10 cellular contexts compared by ENCODE assay signal in genomic region chr21:29233611-29234540, GRCh38.
DNase-seq lines count a peak whose midpoint lies in the region; ATAC-seq and TF ChIP-seq lines count a peak whose summit lies in the region.
"Had no signal": no experiment of that assay in that cellular context is flagged by ENCODE, and none has a peak within 500 bp of the region (broad histone marks: within the 10 kb centered on the region; RNA-seq: fewer than 3 reads in every experiment).

No MANE protein-coding gene starts in this region.

- ATAC-seq in HG02973 (IDR thresholded peaks at IDR 0.05; ENCODE audit: unreplicated experiment): peak; percentile 68
- peak; percentile 84 for ATAC-seq in stimulated activated naive CD8-positive, alpha-beta T cell treated with anti-CD3 and anti-CD28 coated beads, Interleukin-15, amount 100 ng/mL, for 72 hours
- no peak for ATAC-seq in gastrocnemius medialis

- TF ChIP-seq POLR2A in breast epithelium (IDR thresholded peaks at IDR 0.05) (no peak), gastrocnemius medialis (IDR thresholded peaks at IDR 0.05) (no peak)

- CTCF ChIA-PET in MCF 10A (lab: Yijun Ruan, JAX): interaction anchor here (0.6 to 2.0 kb wide), 10 partner anchors 8 to 247 kb away, joined by 3 to 7 read pairs (median 4); no protein-coding TSS in a partner anchor

- H3K27ac ChIP-seq in breast epithelium (no peak overlapping the region), gastrocnemius medialis (no peak overlapping the region)

- in situ Hi-C loops in gastrocnemius medialis (cut with MboI; ENCODE audit: low sequenced_read_pairs in 4 of 4): no loop called here

- no peak overlapping the region for H3K4me3 Mint-ChIP-seq in MCF 10A (ENCODE audit: unreplicated experiment)
- H3K4me3 Mint-ChIP-seq in T-helper 2 cell treated with Interferon-gamma antibody and Interleukin-4, amounts not matched to agents 5 μg/mL and 100 μg/mL, for 36 hours: no peak overlapping the region
- H3K4me3 Mint-ChIP-seq in stimulated activated naive CD8-positive, alpha-beta T cell treated with anti-CD3 and anti-CD28 coated beads, Interleukin-15, amount 100 ng/mL, for 72 hours: peak overlapping the region; percentile 62

- no peaks in the 10 kb centered on the region for H3K9me3 ChIP-seq in breast epithelium
- H3K9me3 ChIP-seq in gastrocnemius medialis: no peaks in the 10 kb centered on the region

- no peaks in the 10 kb centered on the region for H3K9me3 Mint-ChIP-seq in MCF 10A (ENCODE audit: unreplicated experiment)
- no peaks in the 10 kb centered on the region for H3K9me3 Mint-ChIP-seq in T-helper 2 cell treated with Interferon-gamma antibody and Interleukin-4, amounts not matched to agents 5 μg/mL and 100 μg/mL, for 36 hours
- no peaks in the 10 kb centered on the region for H3K9me3 Mint-ChIP-seq in stimulated activated naive CD8-positive, alpha-beta T cell treated with anti-CD3 and anti-CD28 coated beads, Interleukin-15, amount 100 ng/mL, for 72 hours
- H3K9me3 Mint-ChIP-seq: activated naive CD8-positive, alpha-beta T cell treated with anti-CD3 and anti-CD28 coated beads, Interleukin-2, amount 10 ng/mL, durations not matched to agents 7 days and 5 days had no signal

- DNase-seq in MCF 10A (ENCODE audit: unreplicated experiment): peak; percentile 69
- no peak for DNase-seq in breast epithelium (ENCODE audit: low spot score in 2 of 2)
- peak; percentile 20 for DNase-seq in T-helper 2 cell treated with Interferon-gamma antibody and Interleukin-4, amounts not matched to agents 5 μg/mL and 100 μg/mL, for 36 hours (ENCODE audit: low spot score)
- DNase-seq in stimulated activated naive CD8-positive, alpha-beta T cell treated with anti-CD3 and anti-CD28 coated beads, Interleukin-15, amount 100 ng/mL, for 72 hours: peak; percentile 35 to 74
- DNase-seq in activated CD4-positive, CD25-positive, alpha-beta regulatory T cell (lab: John Stamatoyannopoulos, UW): no peak
- no peak for DNase-seq in gastrocnemius medialis
- no peak for DNase-seq in HUDEP-2 (lab: John Stamatoyannopoulos, UW; ENCODE audit: unreplicated experiment in 76 of 76)
- DNase-seq: activated naive CD8-positive, alpha-beta T cell treated with anti-CD3 and anti-CD28 coated beads, Interleukin-2, amount 10 ng/mL, durations not matched to agents 7 days and 5 days had no signal

- BruUV-seq in MCF 10A (replicated peaks; lab: Mats Ljungman, UMichigan): no TSS peak

- POLR2A ChIA-PET in MCF 10A (lab: Yijun Ruan, JAX): interaction anchor here (0.6 to 8.2 kb wide), 15 partner anchors 9 to 109 kb away, joined by 3 to 115 read pairs (median 4); partner anchors contain the start of gene BACH1

- intact Hi-C loops in MCF 10A (cut with micrococcal nuclease) (loop anchor here (2.0 to 10.0 kb wide), 2 partner anchors 25 to 61 kb away; partner anchors contain the start of gene BACH1), breast epithelium (cut with DNase I; ENCODE audit: low total_unique reads) (no loop called here), gastrocnemius medialis (cut with DNase I; ENCODE audit: low total_unique reads) (no loop called here)

- no peaks in the 10 kb centered on the region for H3K36me3 Mint-ChIP-seq in MCF 10A (ENCODE audit: insufficient read depth, unreplicated experiment)
- no peaks in the 10 kb centered on the region for H3K36me3 Mint-ChIP-seq in T-helper 2 cell treated with Interferon-gamma antibody and Interleukin-4, amounts not matched to agents 5 μg/mL and 100 μg/mL, for 36 hours (ENCODE audit: low read depth)
- H3K36me3 Mint-ChIP-seq: activated naive CD8-positive, alpha-beta T cell treated with anti-CD3 and anti-CD28 coated beads, Interleukin-2, amount 10 ng/mL, durations not matched to agents 7 days and 5 days; CD4-positive, alpha-beta memory T cell had no signal

- no peaks in the 10 kb centered on the region for H3K27me3 ChIP-seq in breast epithelium
- H3K27me3 ChIP-seq in gastrocnemius medialis: no peaks in the 10 kb centered on the region

- no peak overlapping the region for H3K4me3 ChIP-seq in breast epithelium
- H3K4me3 ChIP-seq in gastrocnemius medialis: no peak overlapping the region

- peak overlapping the region; percentile 89 for H3K27ac Mint-ChIP-seq in MCF 10A (ENCODE audit: low read depth, unreplicated experiment)
- no peak overlapping the region for H3K27ac Mint-ChIP-seq in T-helper 2 cell treated with Interferon-gamma antibody and Interleukin-4, amounts not matched to agents 5 μg/mL and 100 μg/mL, for 36 hours
- H3K27ac Mint-ChIP-seq in stimulated activated naive CD8-positive, alpha-beta T cell treated with anti-CD3 and anti-CD28 coated beads, Interleukin-15, amount 100 ng/mL, for 72 hours: peak overlapping the region; percentile 93 to 98
- H3K27ac Mint-ChIP-seq: activated naive CD8-positive, alpha-beta T cell treated with anti-CD3 and anti-CD28 coated beads, Interleukin-2, amount 10 ng/mL, durations not matched to agents 7 days and 5 days; CD4-positive, alpha-beta memory T cell had no signal

- no peaks in the 10 kb centered on the region for H3K27me3 Mint-ChIP-seq in MCF 10A (ENCODE audit: insufficient read depth, unreplicated experiment)
- H3K27me3 Mint-ChIP-seq in T-helper 2 cell treated with Interferon-gamma antibody and Interleukin-4, amounts not matched to agents 5 μg/mL and 100 μg/mL, for 36 hours (ENCODE audit: low read depth): peaks cover 21% of the 10 kb centered on the region
- H3K27me3 Mint-ChIP-seq in stimulated activated naive CD8-positive, alpha-beta T cell treated with anti-CD3 and anti-CD28 coated beads, Interleukin-15, amount 100 ng/mL, for 72 hours: peaks cover 15% of the 10 kb centered on the region
- H3K27me3 Mint-ChIP-seq: activated naive CD8-positive, alpha-beta T cell treated with anti-CD3 and anti-CD28 coated beads, Interleukin-2, amount 10 ng/mL, durations not matched to agents 7 days and 5 days had no signal

- H3K4me1 Mint-ChIP-seq in MCF 10A (ENCODE audit: insufficient read depth, unreplicated experiment): peaks cover 49% of the 10 kb centered on the region
- peaks cover 17% of the 10 kb centered on the region for H3K4me1 Mint-ChIP-seq in T-helper 2 cell treated with Interferon-gamma antibody and Interleukin-4, amounts not matched to agents 5 μg/mL and 100 μg/mL, for 36 hours (ENCODE audit: low read depth)
- peaks cover 58% of the 10 kb centered on the region for H3K4me1 Mint-ChIP-seq in stimulated activated naive CD8-positive, alpha-beta T cell treated with anti-CD3 and anti-CD28 coated beads, Interleukin-15, amount 100 ng/mL, for 72 hours

- H3K36me3 ChIP-seq in breast epithelium (no peaks in the 10 kb centered on the region), gastrocnemius medialis (no peaks in the 10 kb centered on the region)

- TF ChIP-seq CTCF in MCF 10A (IDR thresholded peaks at IDR 0.05; ENCODE audit: unreplicated experiment) (no peak), breast epithelium (IDR thresholded peaks at IDR 0.05) (no peak), gastrocnemius medialis (IDR thresholded peaks at IDR 0.05 in 4 of 5, conservative IDR thresholded peaks at IDR 0.05 in 1 of 5) (no peak)

- peaks cover 0 to 6% of the 10 kb centered on the region in 2 donors for H3K4me1 ChIP-seq in breast epithelium
- no peaks in the 10 kb centered on the region for H3K4me1 ChIP-seq in gastrocnemius medialis

Comparison
In these comparisons a context has a peak if more than half of its experiments do, and no peak if none do; other contexts are left out.
1. DNase-seq: peak in MCF 10A (single experiment), T-helper 2 cell treated with Interferon-gamma antibody and Interleukin-4, amounts not matched to agents 5 μg/mL and 100 μg/mL, for 36 hours (single experiment) and stimulated activated naive CD8-positive, alpha-beta T cell treated with anti-CD3 and anti-CD28 coated beads, Interleukin-15, amount 100 ng/mL, for 72 hours (2 of 2); none in breast epithelium (0 of 2), activated CD4-positive, CD25-positive, alpha-beta regulatory T cell (0 of 4), gastrocnemius medialis (0 of 2) and HUDEP-2 (0 of 76).
2. H3K4me3 Mint-ChIP-seq: peak in stimulated activated naive CD8-positive, alpha-beta T cell treated with anti-CD3 and anti-CD28 coated beads, Interleukin-15, amount 100 ng/mL, for 72 hours (2 of 2); none in MCF 10A (single experiment) and T-helper 2 cell treated with Interferon-gamma antibody and Interleukin-4, amounts not matched to agents 5 μg/mL and 100 μg/mL, for 36 hours (single experiment).
3. ATAC-seq: peak in HG02973 (single experiment) and stimulated activated naive CD8-positive, alpha-beta T cell treated with anti-CD3 and anti-CD28 coated beads, Interleukin-15, amount 100 ng/mL, for 72 hours (single experiment); none in gastrocnemius medialis (0 of 2).